In the genomic region with DNA sequence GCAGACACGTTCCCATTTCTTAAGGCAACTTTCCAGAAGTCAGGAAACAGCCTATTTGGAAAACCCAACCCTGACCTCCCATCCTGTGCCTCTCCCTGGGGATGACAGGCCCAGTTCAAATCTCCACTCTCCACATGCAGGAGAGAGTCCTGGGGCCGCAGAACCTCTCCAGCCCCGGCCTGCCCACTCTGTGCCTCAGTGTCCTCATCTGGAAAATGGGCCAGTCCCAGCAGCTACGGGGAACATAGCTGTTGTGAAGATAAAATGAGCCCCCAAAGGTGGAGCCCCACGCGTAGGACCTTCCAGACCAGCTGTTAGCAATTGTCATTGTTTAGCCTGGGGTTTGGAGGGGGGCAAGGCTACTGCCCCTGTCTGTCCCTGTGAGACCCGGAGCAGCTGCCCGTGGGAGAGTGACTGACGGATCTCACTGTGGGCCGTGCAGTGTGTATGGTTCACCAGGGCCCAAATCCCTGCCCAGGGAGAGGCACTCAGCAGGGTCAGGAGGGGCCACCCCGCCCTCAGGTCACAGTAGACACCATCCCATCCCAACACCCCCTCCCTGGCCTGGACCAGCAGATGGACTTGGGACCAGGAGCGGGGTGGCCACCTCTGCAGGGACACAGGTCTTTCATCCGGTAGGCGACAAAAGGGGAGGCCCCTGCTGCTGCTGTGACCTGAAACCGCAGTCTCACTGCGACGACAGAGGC, we compare ENCODE assay signal across 17 cellular contexts.
"Had no signal": no experiment of that assay in that cellular context is flagged by ENCODE, and none has a peak within 500 bp of the region (broad histone marks: within the 10 kb centered on the region; RNA-seq: fewer than 3 reads in every experiment).

No MANE protein-coding gene starts in this region.

- H3K27ac Mint-ChIP-seq: activated CD4-positive, alpha-beta T cell treated with anti-CD3 and anti-CD28 coated beads for 36 hours; activated naive CD4-positive, alpha-beta T cell treated with anti-CD3 and anti-CD28 coated beads, Interleukin-2, amount 10 ng/mL, durations not matched to agents 7 days and 5 days; nephron; T-helper 1 cell treated with Interleukin-12 subunit alpha and Interleukin-12 subunit beta and Interleukin-4 antibody, amounts not matched to agents 30 μg/mL and 1 μg/mL, for 36 hours had no signal

- H3K4me1 ChIP-seq: foreskin keratinocyte, right lobe of liver had no signal

- H3K27ac ChIP-seq: foreskin keratinocyte, right lobe of liver, thoracic aorta, upper lobe of left lung had no signal

- H3K27me3 ChIP-seq: foreskin keratinocyte, right lobe of liver, upper lobe of left lung had no signal

- H3K9me3 Mint-ChIP-seq: activated naive CD4-positive, alpha-beta T cell treated with anti-CD3 and anti-CD28 coated beads, Interleukin-2, amount 10 ng/mL, durations not matched to agents 7 days and 5 days; T-helper 1 cell treated with Interleukin-12 subunit alpha and Interleukin-12 subunit beta and Interleukin-4 antibody, amounts not matched to agents 30 μg/mL and 1 μg/mL, for 36 hours; WTC11 had no signal

- H3K36me3 ChIP-seq: right lobe of liver, thoracic aorta, upper lobe of left lung had no signal

- H3K4me1 Mint-ChIP-seq: activated CD4-positive, alpha-beta T cell treated with anti-CD3 and anti-CD28 coated beads for 36 hours; activated naive CD4-positive, alpha-beta T cell treated with anti-CD3 and anti-CD28 coated beads, Interleukin-2, amount 10 ng/mL, durations not matched to agents 7 days and 5 days had no signal

- H3K9me3 ChIP-seq: right lobe of liver, thoracic aorta had no signal

- H3K27me3 Mint-ChIP-seq: activated CD4-positive, alpha-beta T cell treated with anti-CD3 and anti-CD28 coated beads for 36 hours; activated naive CD4-positive, alpha-beta T cell treated with anti-CD3 and anti-CD28 coated beads, Interleukin-2, amount 10 ng/mL, durations not matched to agents 7 days and 5 days had no signal

- ATAC-seq: activated CD4-positive, alpha-beta T cell treated with anti-CD3 and anti-CD28 coated beads for 36 hours; foreskin keratinocyte; right lobe of liver had no signal

- H3K4me3 ChIP-seq: lung, right lobe of liver, thoracic aorta, upper lobe of left lung had no signal

- H3K4me3 Mint-ChIP-seq: activated CD4-positive, alpha-beta T cell treated with anti-CD3 and anti-CD28 coated beads for 36 hours; activated naive CD4-positive, alpha-beta T cell treated with anti-CD3 and anti-CD28 coated beads, Interleukin-2, amount 10 ng/mL, durations not matched to agents 7 days and 5 days; nephron; T-helper 1 cell treated with Interleukin-12 subunit alpha and Interleukin-12 subunit beta and Interleukin-4 antibody, amounts not matched to agents 30 μg/mL and 1 μg/mL, for 36 hours; WTC11 had no signal

- DNase-seq: activated CD4-positive, alpha-beta T cell treated with anti-CD3 and anti-CD28 coated beads for 36 hours; activated CD4-positive, alpha-beta T cell treated with anti-CD3 and anti-CD28 coated beads, Interleukin-2, amount 50 U/mL, for 48 hours; activated CD8-positive, alpha-beta memory T cell treated with anti-CD3 and anti-CD28 coated beads, Interleukin-2, amount 50 U/mL, for 48 hours; activated effector memory CD4-positive, alpha-beta T cell treated with anti-CD3 and anti-CD28 coated beads, Interleukin-2, amount 50 U/mL, for 16 hours; activated naive CD4-positive, alpha-beta T cell treated with anti-CD3 and anti-CD28 coated beads, Interleukin-2, amount 10 ng/mL, durations not matched to agents 7 days and 5 days; activated T-cell treated with anti-CD3 and anti-CD28 coated beads, Interleukin-2, amount 50 U/mL, for 48 hours; effector CD4-positive, alpha-beta T cell; foreskin keratinocyte; stimulated activated CD4-positive, alpha-beta T cell treated with anti-CD3 and anti-CD28 coated beads, Interleukin-4, amount 100 ng/mL, for 1 hour; stimulated activated naive CD4-positive, alpha-beta T cell had no signal

- H3K36me3 Mint-ChIP-seq: activated naive CD4-positive, alpha-beta T cell treated with anti-CD3 and anti-CD28 coated beads, Interleukin-2, amount 10 ng/mL, durations not matched to agents 7 days and 5 days; WTC11 had no signal
